In the genomic region with DNA sequence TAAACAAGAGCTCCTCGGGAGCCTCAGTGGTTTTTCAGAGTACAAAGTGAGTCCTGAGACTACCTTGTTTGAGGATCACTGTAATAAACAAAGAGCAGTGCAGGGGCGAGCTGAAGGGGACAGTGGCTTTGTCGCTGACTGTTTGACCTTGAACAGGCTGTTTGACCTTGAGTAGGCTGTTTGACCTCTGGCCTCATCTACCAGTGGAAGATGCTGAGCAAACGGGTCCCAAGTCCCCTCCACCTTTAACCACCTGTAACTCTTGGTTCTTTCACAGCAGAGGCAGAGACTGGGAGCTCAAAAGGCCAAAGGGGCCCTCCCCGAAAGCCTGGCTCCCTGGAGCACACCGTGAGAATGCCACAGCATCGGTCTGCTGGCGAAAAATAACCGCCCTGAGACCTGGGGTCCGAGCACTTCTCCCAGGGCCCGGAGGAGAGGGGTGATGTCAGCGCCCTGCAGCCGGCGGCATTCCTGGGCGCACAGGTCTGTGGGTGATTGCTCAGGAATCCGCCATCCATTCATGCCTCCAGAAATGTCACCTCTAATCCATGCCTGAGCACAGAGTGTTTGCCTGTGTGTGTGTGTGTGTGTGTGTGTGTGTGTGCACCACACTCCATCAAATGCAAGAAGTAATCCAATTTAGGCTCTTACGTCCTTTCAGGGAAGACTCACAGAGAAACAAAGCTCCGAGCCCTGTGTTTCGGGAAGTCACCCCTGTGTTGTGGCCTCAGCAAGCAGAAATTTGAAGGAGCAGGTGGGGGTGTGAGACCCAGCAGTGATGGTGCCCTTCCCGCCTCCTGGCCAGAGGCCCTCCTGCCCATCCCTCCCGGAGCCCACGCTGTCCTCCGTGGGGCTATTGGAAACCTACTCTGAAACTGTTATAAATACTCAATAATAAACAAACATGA, we compare ENCODE assay signal across 16 cellular contexts.
DNase-seq lines count a peak whose midpoint lies in the region; ATAC-seq, FAIRE-seq and TF ChIP-seq lines count a peak whose summit lies in the region.
"Had no signal": no experiment of that assay in that cellular context is flagged by ENCODE, and none has a peak within 500 bp of the region (broad histone marks: within the 10 kb centered on the region; RNA-seq: fewer than 3 reads in every experiment).

No MANE protein-coding gene starts in this region.

- H3K4me1 ChIP-seq in K562 (replicated peaks in 1 of 2; ENCODE audit: control insufficient read depth in 2 of 2, insufficient read depth in 2 of 2, low read length in 2 of 2) (peaks cover 10 to 12% of the 10 kb centered on the region in 2 experiments; a peak in 4 of 5 replicates), thoracic aorta (ENCODE audit: control insufficient read depth in 1 of 2, low read depth in 2 of 2) (peaks cover 14 to 91% of the 10 kb centered on the region in 2 donors)

- no peaks in the 10 kb centered on the region for H3K9me3 ChIP-seq in K562 (replicated peaks; ENCODE audit: control insufficient read depth, insufficient read depth, low read depth, low read length)
- H3K9me3 ChIP-seq in thoracic aorta: no peaks in the 10 kb centered on the region
- H3K9me3 ChIP-seq in T-helper 17 cell (ENCODE audit: control insufficient read depth, low read length, poor library complexity, severe bottlenecking): no peaks in the 10 kb centered on the region
- H3K9me3 ChIP-seq: SK-N-SH had no signal

- no TSS peak for BruUV-seq in K562 (replicated peaks; lab: Mats Ljungman, UMichigan)

- intact Hi-C loops in K562 (cut with micrococcal nuclease): no loop called here

- H3K27me3 Mint-ChIP-seq in mesothelial cell of epicardium (ENCODE audit: low read depth) (peaks cover 2% of the 10 kb centered on the region), T-helper 17 cell (peaks cover 15% of the 10 kb centered on the region)

- H3K27me3 ChIP-seq in K562 (ENCODE audit: control insufficient read depth in 2 of 2, insufficient read depth in 2 of 2, low read length in 2 of 2) (no peaks in the 10 kb centered on the region), thoracic aorta (replicated peaks; ENCODE audit: insufficient read depth) (no peaks in the 10 kb centered on the region)

- no peaks in the 10 kb centered on the region for H3K9me3 Mint-ChIP-seq in mesothelial cell of epicardium

- in situ Hi-C loops in K562 (cut with MboI): no loop called here

- WGBS in K562 (ENCODE audit: insufficient coverage, low coverage, missing lambda C conversion rate): 67% methylated on average over 18 of the region's 23 CpGs

- DNase-seq in HTR-8/SVneo (ENCODE audit: insufficient read length, low spot score): no peak
- no peak for DNase-seq in K562 (ENCODE audit: extremely low read depth in 1 of 4, low spot score in 3 of 4)
- no peak for DNase-seq in mesothelial cell of epicardium (ENCODE audit: low spot score in 2 of 2, unreplicated experiment in 2 of 2)
- no peak for DNase-seq in thoracic aorta (ENCODE audit: low spot score)
- no peak for DNase-seq in T-helper 17 cell
- DNase-seq: AML-193; CD4-positive, CD25-positive, alpha-beta regulatory T cell; H7; NCI-H146; NCI-H2081 treated with DMSO at 0.1 percent for 48 hours; NCI-H526 treated with DMSO at 0.1 percent for 48 hours; Right ventricle myocardium superior; SK-N-SH had no signal

- H3K27ac ChIP-seq in K562 (ENCODE audit: extremely low read depth, low read depth, low read length) (no peak overlapping the region), thoracic aorta (peak overlapping the region; percentile 84 to 87)

- no peak for TF ChIP-seq EP300 in K562 (IDR thresholded peaks at IDR 0.05; ENCODE audit: low read length)

- FAIRE-seq in HTR-8/SVneo (lab: Jason Lieb, UNC): peak; percentile 4
- FAIRE-seq in K562 (lab: Jason Lieb, UNC): no peak
- FAIRE-seq: D721Med had no signal

- H3K4me3 Mint-ChIP-seq in mesothelial cell of epicardium (no peak overlapping the region), T-helper 17 cell (no peak overlapping the region)
- H3K4me3 Mint-ChIP-seq: CD4-positive, CD25-positive, alpha-beta regulatory T cell had no signal

- no peaks in the 10 kb centered on the region for H3K36me3 Mint-ChIP-seq in mesothelial cell of epicardium
- H3K36me3 Mint-ChIP-seq in T-helper 17 cell (ENCODE audit: low read depth): peaks cover 5% of the 10 kb centered on the region
- H3K36me3 Mint-ChIP-seq: CD4-positive, CD25-positive, alpha-beta regulatory T cell had no signal

- CTCF ChIA-PET in K562 (lab: Yijun Ruan, JAX; ENCODE audit: low intra/inter-chr PET ratio): no interaction called here

- ATAC-seq in K562 (no peak), thoracic aorta (ENCODE audit: insufficient number of reproducible peaks, low FRiP score, low read depth) (peak; percentile 13), T-helper 17 cell (no peak), GM21825 (IDR thresholded peaks at IDR 0.05; ENCODE audit: unreplicated experiment) (no peak), HG03045 (IDR thresholded peaks at IDR 0.05; ENCODE audit: unreplicated experiment) (no peak)

- TF ChIP-seq POLR2A in K562 (conservative IDR thresholded peaks at IDR 0.05): no peak

- no peaks in the 10 kb centered on the region for H3K79me2 ChIP-seq in K562 (ENCODE audit: control insufficient read depth, insufficient read depth, low read length)

- no peak for TF ChIP-seq CTCF in K562 (IDR thresholded peaks at IDR 0.05 in 2 of 3, conservative IDR thresholded peaks at IDR 0.05 in 1 of 3; ENCODE audit: insufficient read depth in 2 of 3, low read depth in 1 of 3, low read length in 3 of 3)
- no peak for TF ChIP-seq CTCF in mesothelial cell of epicardium (IDR thresholded peaks at IDR 0.05; ENCODE audit: unreplicated experiment)
- no peak for TF ChIP-seq CTCF in thoracic aorta (IDR thresholded peaks at IDR 0.05)

- H3K4me2 ChIP-seq in K562 (ENCODE audit: insufficient read depth, low read length): no peak overlapping the region
- H3K4me2 ChIP-seq: SK-N-SH had no signal

- POLR2A ChIA-PET in K562 (lab: Yijun Ruan, JAX): interaction anchor here (2.3 kb wide), 1 partner anchor 8 kb away, joined by 5 read pairs; no protein-coding TSS in a partner anchor

- H3K4me3 ChIP-seq in K562 (no peak overlapping the region), thoracic aorta (peak overlapping the region; percentile 3)

- H3K27ac Mint-ChIP-seq in mesothelial cell of epicardium (peak overlapping the region; percentile 58), T-helper 17 cell (no peak overlapping the region)
- H3K27ac Mint-ChIP-seq: CD4-positive, CD25-positive, alpha-beta regulatory T cell had no signal

- no peak for TF ChIP-seq RAD21 in K562 (CRISPR knock-in tag; conservative IDR thresholded peaks at IDR 0.05 in 1 of 2, IDR thresholded peaks at IDR 0.05 in 1 of 2)

- 0 out of 4 replicates have a peak overlapping the region, but pooled peaks of 1 of the 2 experiments have one; percentile 6 for H3K9ac ChIP-seq in K562 (ENCODE audit: insufficient read depth in 1 of 2, low read depth in 2 of 2, low read length in 2 of 2)
- H3K9ac ChIP-seq: SK-N-SH had no signal

- H3K36me3 ChIP-seq in K562 (ENCODE audit: control insufficient read depth, insufficient read depth, low read length) (no peaks in the 10 kb centered on the region), thoracic aorta (no peaks in the 10 kb centered on the region)

- H4K20me1 ChIP-seq in K562 (replicated peaks; ENCODE audit: control insufficient read depth, insufficient read depth, low read length): no peaks in the 10 kb centered on the region

- no peaks in the 10 kb centered on the region for H3K9me1 ChIP-seq in K562 (ENCODE audit: control insufficient read depth, insufficient read depth, low read length)

- H3K4me1 Mint-ChIP-seq in mesothelial cell of epicardium (peaks cover 56% of the 10 kb centered on the region), T-helper 17 cell (peaks cover 15% of the 10 kb centered on the region)

- no peak overlapping the region for H2AFZ ChIP-seq in K562 (ENCODE audit: low read depth, low read length)

TF ChIP-seq in K562, 482 proteins besides CTCF, POLR2A, EP300 and RAD21:
- TF ChIP-seq ESRRA (IDR thresholded peaks at IDR 0.05; ENCODE audit: borderline replicate concordance, low read depth): peak; percentile 55
- no peak for TF ChIP-seq FIP1L1 (IDR thresholded peaks at IDR 0.05; ENCODE audit: low read depth, low read length, poor library complexity, severe bottlenecking)
